16 cellular contexts compared by ENCODE assay signal in genomic region chr2:101790416-101790815, GRCh38.
DNase-seq lines count a peak whose midpoint lies in the region; ATAC-seq, FAIRE-seq and TF ChIP-seq lines count a peak whose summit lies in the region.
"Had no signal": no experiment of that assay in that cellular context is flagged by ENCODE, and none has a peak within 500 bp of the region (broad histone marks: within the 10 kb centered on the region; RNA-seq: fewer than 3 reads in every experiment).

No MANE protein-coding gene starts in this region.

- no peak for FAIRE-seq in K562 (lab: Jason Lieb, UNC)

- no peak overlapping the region for H3K4me3 Mint-ChIP-seq in WTC11
- H3K4me3 Mint-ChIP-seq: CD8-positive, alpha-beta memory T cell had no signal

- peaks cover 32 to 42% of the 10 kb centered on the region in 2 experiments for H3K4me1 ChIP-seq in SK-N-SH (ENCODE audit: control insufficient read depth in 1 of 2, insufficient read depth in 2 of 2, low read depth in 1 of 2, low read length in 1 of 2)
- H3K4me1 ChIP-seq in K562 (replicated peaks in 1 of 2; ENCODE audit: control insufficient read depth in 2 of 2, insufficient read depth in 2 of 2, low read length in 2 of 2): no peaks in the 10 kb centered on the region; a peak in 1 of 5 replicates
- H3K4me1 ChIP-seq: Peyer's patch had no signal

- no peaks in the 10 kb centered on the region for H3K9me3 Mint-ChIP-seq in WTC11
- H3K9me3 Mint-ChIP-seq: CD8-positive, alpha-beta memory T cell had no signal

- H3K27ac ChIP-seq in SK-N-SH (ENCODE audit: low read depth in 2 of 2, low read length in 1 of 2): peak overlapping the region; percentile 58 to 79
- no peak overlapping the region for H3K27ac ChIP-seq in K562 (ENCODE audit: extremely low read depth, low read depth, low read length)
- peak overlapping the region; percentile 54 for H3K27ac ChIP-seq in layer of hippocampus (ENCODE audit: low read depth, low read length)
- H3K27ac ChIP-seq in temporal lobe (ENCODE audit: low read depth, low read length): peak overlapping the region; percentile 66

- ATAC-seq in SK-N-SH treated with all-trans-retinoic acid at 6 μM for 48 hours (no peak), K562 (no peak), GM18858 (IDR thresholded peaks at IDR 0.05; ENCODE audit: unreplicated experiment) (no peak), WTC11 (no peak)

- no peak for TF ChIP-seq POLR2A in K562 (conservative IDR thresholded peaks at IDR 0.05)

- peaks cover 3% of the 10 kb centered on the region for H3F3A ChIP-seq in SK-N-SH (replicated peaks; ENCODE audit: insufficient read depth)

- H3K9me3 ChIP-seq in SK-N-SH (no peaks in the 10 kb centered on the region), K562 (replicated peaks; ENCODE audit: control insufficient read depth, insufficient read depth, low read depth, low read length) (no peaks in the 10 kb centered on the region)
- H3K9me3 ChIP-seq: MG63, Peyer's patch had no signal

- TF ChIP-seq RAD21 in SK-N-SH (IDR thresholded peaks at IDR 0.05; ENCODE audit: low read length) (no peak), K562 (CRISPR knock-in tag; conservative IDR thresholded peaks at IDR 0.05 in 1 of 2, IDR thresholded peaks at IDR 0.05 in 1 of 2) (no peak)

- H3K4me2 ChIP-seq in SK-N-SH (no peak overlapping the region), K562 (ENCODE audit: insufficient read depth, low read length) (no peak overlapping the region)

- no peak overlapping the region for H3K27ac Mint-ChIP-seq in WTC11

- H3K4me1 Mint-ChIP-seq in WTC11: peaks cover 36% of the 10 kb centered on the region

- H3K79me2 ChIP-seq in SK-N-SH (ENCODE audit: insufficient read depth) (peaks cover 100% of the 10 kb centered on the region), K562 (ENCODE audit: control insufficient read depth, insufficient read depth, low read length) (peaks cover 34% of the 10 kb centered on the region)

- WGBS in SK-N-SH (ENCODE audit: low lambda C conversion rate): 47% methylated on average over 5 of the region's 5 CpGs
- 67% methylated on average over 5 of the region's 5 CpGs for WGBS in K562 (ENCODE audit: insufficient coverage, low coverage, missing lambda C conversion rate)

- intact Hi-C loops in K562 (cut with micrococcal nuclease): no loop called here

- in situ Hi-C loops in K562 (cut with MboI): no loop called here

- H2AFZ ChIP-seq in SK-N-SH (ENCODE audit: low read depth) (no peak overlapping the region), K562 (ENCODE audit: low read depth, low read length) (no peak overlapping the region)

- H3K9me1 ChIP-seq in K562 (ENCODE audit: control insufficient read depth, insufficient read depth, low read length): no peaks in the 10 kb centered on the region

- no peak for TF ChIP-seq CTCF in SK-N-SH (IDR thresholded peaks at IDR 0.05)
- TF ChIP-seq CTCF in K562 (IDR thresholded peaks at IDR 0.05 in 2 of 3, conservative IDR thresholded peaks at IDR 0.05 in 1 of 3; ENCODE audit: insufficient read depth in 2 of 3, low read depth in 1 of 3, low read length in 3 of 3): no peak
- TF ChIP-seq CTCF in WTC11 (IDR thresholded peaks at IDR 0.05): no peak

- TF ChIP-seq EP300 in SK-N-SH (IDR thresholded peaks at IDR 0.05; ENCODE audit: borderline replicate concordance in 1 of 2, low read depth in 1 of 2, low read length in 1 of 2) (no peak), K562 (IDR thresholded peaks at IDR 0.05; ENCODE audit: low read length) (no peak)

- no peaks in the 10 kb centered on the region for H3K9me2 ChIP-seq in SK-N-SH

- H3K27me3 ChIP-seq in SK-N-SH (ENCODE audit: insufficient read depth): no peaks in the 10 kb centered on the region
- no peaks in the 10 kb centered on the region for H3K27me3 ChIP-seq in K562 (ENCODE audit: control insufficient read depth in 2 of 2, insufficient read depth in 2 of 2, low read length in 2 of 2)
- H3K27me3 ChIP-seq in layer of hippocampus (ENCODE audit: control insufficient read depth, insufficient read depth, low read length): no peaks in the 10 kb centered on the region
- H3K27me3 ChIP-seq: MG63, Peyer's patch had no signal

- no peak overlapping the region for H3K4me3 ChIP-seq in SK-N-SH (ENCODE audit: low read depth in 2 of 2, low read length in 1 of 2)
- no peak overlapping the region for H3K4me3 ChIP-seq in K562
- H3K4me3 ChIP-seq: MG63, Peyer's patch had no signal

- no peak for DNase-seq in SK-N-SH
- no peak for DNase-seq in K562 (ENCODE audit: extremely low read depth in 1 of 4, low spot score in 3 of 4)
- no peak for DNase-seq in amygdala (lab: John Stamatoyannopoulos, UW)
- no peak for DNase-seq in WTC11 (ENCODE audit: low spot score)
- DNase-seq: activated CD4-positive, CD25-positive, alpha-beta regulatory T cell; activated naive CD4-positive, alpha-beta T cell treated with Interleukin-2 at 50 U/mL for 16 hours; CD8-positive, alpha-beta memory T cell; MG63; midbrain; NCI-H2081 treated with DMSO at 0.1 percent for 48 hours; occipital lobe; Peyer's patch had no signal

- peaks cover 8% of the 10 kb centered on the region; the same call in 1 of the 2 replicates for H3K36me3 Mint-ChIP-seq in WTC11

- H4K20me1 ChIP-seq in SK-N-SH (ENCODE audit: insufficient read depth) (peaks cover 86% of the 10 kb centered on the region), K562 (replicated peaks; ENCODE audit: control insufficient read depth, insufficient read depth, low read length) (0 out of 2 replicates have a peak, but pooled peaks cover 9% of the 10 kb centered on the region)

- H3K36me3 ChIP-seq in SK-N-SH (replicated peaks in 1 of 2; ENCODE audit: control insufficient read depth in 1 of 2, insufficient read depth in 2 of 2, low read length in 1 of 2) (peaks cover 5 to 16% of the 10 kb centered on the region in 2 experiments), K562 (ENCODE audit: control insufficient read depth, insufficient read depth, low read length) (peaks cover 16% of the 10 kb centered on the region; the same call in 2 of the 3 replicates)
- H3K36me3 ChIP-seq: Peyer's patch had no signal

- POLR2A ChIA-PET in SK-N-SH (lab: Yijun Ruan, JAX): no interaction called here
- POLR2A ChIA-PET in K562 (lab: Yijun Ruan, JAX): no interaction called here
- POLR2A ChIA-PET in WTC11 (lab: Charles Lee): no interaction called here

- H3K9ac ChIP-seq in SK-N-SH (no peak overlapping the region), K562 (ENCODE audit: insufficient read depth in 1 of 2, low read depth in 2 of 2, low read length in 2 of 2) (no peak overlapping the region)

- CTCF ChIA-PET in SK-N-SH (lab: Yijun Ruan, JAX) (no interaction called here), K562 (lab: Yijun Ruan, JAX; ENCODE audit: low intra/inter-chr PET ratio) (no interaction called here), WTC11 (lab: Charles Lee) (no interaction called here)

- no peaks in the 10 kb centered on the region for H3K27me3 Mint-ChIP-seq in WTC11 (ENCODE audit: low read depth)
- H3K27me3 Mint-ChIP-seq: CD8-positive, alpha-beta memory T cell had no signal

- no TSS peak for BruUV-seq in K562 (replicated peaks; lab: Mats Ljungman, UMichigan)

TF ChIP-seq in SK-N-SH, 30 proteins besides CTCF, POLR2A, EP300 and RAD21:
- TF ChIP-seq, protein P1, sequence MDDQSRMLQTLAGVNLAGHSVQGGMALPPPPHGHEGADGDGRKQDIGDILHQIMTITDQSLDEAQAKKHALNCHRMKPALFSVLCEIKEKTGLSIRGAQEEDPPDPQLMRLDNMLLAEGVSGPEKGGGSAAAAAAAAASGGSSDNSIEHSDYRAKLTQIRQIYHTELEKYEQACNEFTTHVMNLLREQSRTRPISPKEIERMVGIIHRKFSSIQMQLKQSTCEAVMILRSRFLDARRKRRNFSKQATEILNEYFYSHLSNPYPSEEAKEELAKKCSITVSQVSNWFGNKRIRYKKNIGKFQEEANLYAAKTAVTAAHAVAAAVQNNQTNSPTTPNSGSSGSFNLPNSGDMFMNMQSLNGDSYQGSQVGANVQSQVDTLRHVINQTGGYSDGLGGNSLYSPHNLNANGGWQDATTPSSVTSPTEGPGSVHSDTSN (IDR thresholded peaks at IDR 0.05): peak; percentile 6; the same call in 1 of the 2 replicates
- no peak for TF ChIP-seq SMC3 (IDR thresholded peaks at IDR 0.05; ENCODE audit: low read depth, low read length)

TF ChIP-seq in K562, 482 proteins besides CTCF, POLR2A, EP300 and RAD21 (continues in another document):
- TF ChIP-seq, protein P2, sequence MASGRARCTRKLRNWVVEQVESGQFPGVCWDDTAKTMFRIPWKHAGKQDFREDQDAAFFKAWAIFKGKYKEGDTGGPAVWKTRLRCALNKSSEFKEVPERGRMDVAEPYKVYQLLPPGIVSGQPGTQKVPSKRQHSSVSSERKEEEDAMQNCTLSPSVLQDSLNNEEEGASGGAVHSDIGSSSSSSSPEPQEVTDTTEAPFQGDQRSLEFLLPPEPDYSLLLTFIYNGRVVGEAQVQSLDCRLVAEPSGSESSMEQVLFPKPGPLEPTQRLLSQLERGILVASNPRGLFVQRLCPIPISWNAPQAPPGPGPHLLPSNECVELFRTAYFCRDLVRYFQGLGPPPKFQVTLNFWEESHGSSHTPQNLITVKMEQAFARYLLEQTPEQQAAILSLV (tag; IDR thresholded peaks at IDR 0.05): peak; percentile 48; the same call in 1 of the 2 replicates
- TF ChIP-seq ELK3 (CRISPR knock-in tag; IDR thresholded peaks at IDR 0.05): no peak

TF ChIP-seq in WTC11, 78 proteins besides CTCF, POLR2A, EP300 and RAD21 (continues in another document):
- TF ChIP-seq NFYB (CRISPR knock-in tag; conservative IDR thresholded peaks at IDR 0.05; ENCODE audit: low read depth): no peak
- no peak for TF ChIP-seq ZNF425 (CRISPR knock-in tag; conservative IDR thresholded peaks at IDR 0.05)
- TF ChIP-seq ZNF396 (CRISPR knock-in tag; IDR thresholded peaks at IDR 0.05; ENCODE audit: borderline replicate concordance): no peak
- TF ChIP-seq ATF1 (CRISPR knock-in tag; IDR thresholded peaks at IDR 0.05): no peak
- TF ChIP-seq NR2C2 (CRISPR knock-in tag; IDR thresholded peaks at IDR 0.05): no peak
- no peak for TF ChIP-seq NR1H2 (CRISPR knock-in tag; IDR thresholded peaks at IDR 0.05)
- no peak for TF ChIP-seq ZNF671 (CRISPR knock-in tag; IDR thresholded peaks at IDR 0.05)
- TF ChIP-seq TCF7 (CRISPR knock-in tag; IDR thresholded peaks at IDR 0.05; ENCODE audit: low read depth): no peak
